20 cellular contexts compared by ENCODE assay signal in the genomic region with DNA sequence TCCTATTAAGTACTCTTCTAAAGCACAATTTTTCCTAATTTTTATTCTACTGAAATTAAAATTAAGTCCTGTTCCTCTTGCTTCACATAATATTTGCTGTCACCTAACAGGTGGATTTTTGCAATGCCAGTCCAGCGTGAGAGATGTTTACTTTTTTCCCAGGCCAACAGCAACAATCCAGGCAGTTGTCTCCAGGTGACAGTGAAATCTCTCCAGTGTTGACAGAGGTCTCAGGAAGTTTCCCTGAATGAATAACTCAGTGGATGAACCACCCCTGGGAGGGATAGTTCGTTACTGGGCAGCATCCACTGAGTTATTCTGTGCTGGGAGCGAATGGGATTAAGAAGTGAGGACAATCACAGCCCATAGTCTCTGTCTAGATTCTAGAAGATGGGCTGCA. TPM values are rescaled to one million over a fixed set of nuclear protein-coding genes. Genes with fewer than 3 reads are reported as not detected.
DNase-seq lines count a peak whose midpoint lies in the region; ATAC-seq and TF ChIP-seq lines count a peak whose summit lies in the region.
"Had no signal": no experiment of that assay in that cellular context is flagged by ENCODE, and none has a peak within 500 bp of the region (broad histone marks: within the 10 kb centered on the region; RNA-seq: fewer than 3 reads in every experiment).

No MANE protein-coding gene starts in this region.

- H3K4me3 ChIP-seq in esophagus squamous epithelium: no peak overlapping the region
- H3K4me3 ChIP-seq in mucosa of rectum (ENCODE audit: low read length in 2 of 2): no peak overlapping the region
- H3K4me3 ChIP-seq: Peyer's patch, SJSA1 had no signal

- no peak for TF ChIP-seq POLR2A in esophagus squamous epithelium (IDR thresholded peaks at IDR 0.05)

- ATAC-seq in HG03159 (IDR thresholded peaks at IDR 0.05; ENCODE audit: unreplicated experiment): no peak
- ATAC-seq: activated CD8-positive, alpha-beta T cell treated with anti-CD3 and anti-CD28 coated beads for 36 hours had no signal

- H3K4me1 ChIP-seq in esophagus squamous epithelium (peaks cover 0 to 33% (median 0%) of the 10 kb centered on the region in 3 donors), mucosa of rectum (ENCODE audit: control insufficient read depth in 2 of 2, insufficient read depth in 2 of 2, low read length in 2 of 2) (peaks cover 0 to 12% of the 10 kb centered on the region in 2 donors)

- peaks cover 24% of the 10 kb centered on the region for H3K4me1 Mint-ChIP-seq in HFFc6 (ENCODE audit: low read depth)
- H3K4me1 Mint-ChIP-seq: activated B cell treated with CpG ODN at 0.5 μM for 24 hours had no signal

- H3K27ac ChIP-seq in 22Rv1 (peak overlapping the region; percentile 28), esophagus squamous epithelium (peak overlapping the region in 3 of 4 donors; percentile 69 to 73 (median 70)), mucosa of rectum (ENCODE audit: low read depth in 2 of 2, low read length in 2 of 2) (peak overlapping the region; percentile 5 to 16)
- H3K27ac ChIP-seq: SJSA1 had no signal

- H3K27ac Mint-ChIP-seq in HFFc6: no peak overlapping the region
- H3K27ac Mint-ChIP-seq: activated B cell treated with CpG ODN at 0.5 μM for 24 hours; activated CD8-positive, alpha-beta T cell treated with anti-CD3 and anti-CD28 coated beads for 36 hours; activated naive CD4-positive, alpha-beta T cell treated with anti-CD3 and anti-CD28 coated beads for 36 hours had no signal

- no peaks in the 10 kb centered on the region for H3K27me3 ChIP-seq in esophagus squamous epithelium
- no peaks in the 10 kb centered on the region for H3K27me3 ChIP-seq in mucosa of rectum (ENCODE audit: control insufficient read depth in 2 of 2, insufficient read depth in 2 of 2, low read length in 2 of 2)
- H3K27me3 ChIP-seq: Peyer's patch, SJSA1 had no signal

- H3K27me3 Mint-ChIP-seq in HFFc6 (ENCODE audit: insufficient read depth): no peaks in the 10 kb centered on the region; the same call in 1 of the 2 replicates
- H3K27me3 Mint-ChIP-seq: activated B cell treated with CpG ODN at 0.5 μM for 24 hours; activated CD8-positive, alpha-beta T cell treated with anti-CD3 and anti-CD28 coated beads for 36 hours had no signal

- TF ChIP-seq CTCF in 22Rv1 (IDR thresholded peaks at IDR 0.05): no peak
- no peak for TF ChIP-seq CTCF in esophagus squamous epithelium (IDR thresholded peaks at IDR 0.05)
- no peak for TF ChIP-seq CTCF in HFFc6 (IDR thresholded peaks at IDR 0.05)

- intact Hi-C loops in esophagus squamous epithelium (cut with DNase I) (no loop called here), posterior vena cava (cut with DNase I) (no loop called here)

- no peaks in the 10 kb centered on the region for H3K9me3 ChIP-seq in esophagus squamous epithelium
- no peaks in the 10 kb centered on the region for H3K9me3 ChIP-seq in mucosa of rectum (ENCODE audit: control insufficient read depth in 2 of 2, low read length in 2 of 2)
- H3K9me3 ChIP-seq: Peyer's patch, SJSA1 had no signal

- DNase-seq in NCI-H146 (lab: John Stamatoyannopoulos, UW) (peak; percentile 47), esophagus squamous epithelium (lab: John Stamatoyannopoulos, UW) (no peak), amniotic stem cell (lab: John Stamatoyannopoulos, UW) (no peak), HFFc6 (no peak), posterior vena cava (ENCODE audit: low spot score) (no peak)
- DNase-seq: ACHN; activated B cell treated with CpG ODN at 0.5 μM for 24 hours; activated CD8-positive, alpha-beta T cell treated with anti-CD3 and anti-CD28 coated beads for 36 hours; activated naive CD4-positive, alpha-beta T cell treated with anti-CD3 and anti-CD28 coated beads for 36 hours; activated T-cell treated with anti-CD3 and anti-CD28 coated beads, Interleukin-2, amount 50 U/mL, for 1 hour; caudate nucleus; erythroblast; NCI-H1694; NK-92 treated with Interleukin-12 subunit alpha and Interleukin-12 subunit beta, amount 100 ng/mL, for 24 hours; Peyer's patch; retina had no signal

- no peaks in the 10 kb centered on the region for H3K9me3 Mint-ChIP-seq in HFFc6
- H3K9me3 Mint-ChIP-seq: activated B cell treated with CpG ODN at 0.5 μM for 24 hours; activated CD8-positive, alpha-beta T cell treated with anti-CD3 and anti-CD28 coated beads for 36 hours; activated naive CD4-positive, alpha-beta T cell treated with anti-CD3 and anti-CD28 coated beads for 36 hours had no signal

- WGBS in esophagus squamous epithelium, 2 donors: 64 to 76% methylated on average over 3 of the region's 3 CpGs

- H3K4me3 Mint-ChIP-seq in HFFc6: no peak overlapping the region
- H3K4me3 Mint-ChIP-seq: activated B cell treated with CpG ODN at 0.5 μM for 24 hours; activated CD8-positive, alpha-beta T cell treated with anti-CD3 and anti-CD28 coated beads for 36 hours; activated naive CD4-positive, alpha-beta T cell treated with anti-CD3 and anti-CD28 coated beads for 36 hours had no signal

- no peaks in the 10 kb centered on the region for H3K36me3 Mint-ChIP-seq in HFFc6 (ENCODE audit: low read depth)

- no peak overlapping the region for H3K9ac ChIP-seq in mucosa of rectum (ENCODE audit: low read depth in 1 of 2, low read length in 2 of 2)

- H3K36me3 ChIP-seq in esophagus squamous epithelium (no peaks in the 10 kb centered on the region), mucosa of rectum (ENCODE audit: control insufficient read depth in 2 of 2, insufficient read depth in 2 of 2, low read length in 2 of 2) (no peaks in the 10 kb centered on the region)
- H3K36me3 ChIP-seq: Peyer's patch, SJSA1 had no signal

RNA-seq across cellular contexts. Expression of gene NT5DC3, which starts 7.1 kb away (rescaled TPM):
- total RNA-seq in esophagus squamous epithelium: 10 to 100 TPM in 1 of 4 donors, 1 to 10 TPM in 3; 4.7 to 32.2 (median 5.8) TPM
- 10 to 100 TPM; 10.5 to 12.8 (median 11.3) TPM for total RNA-seq in HFFc6 (2021; fragmentation: NEBNext Ultra II Directional; extraction: Animal tissue kit (Norgen Biotek cat#: 25700))
- 10 to 100 TPM; 26.1 to 34.8 TPM for total RNA-seq in posterior vena cava

Comparison
In these comparisons a context has a peak if more than half of its experiments do, and no peak if none do; other contexts are left out.
1. H3K27ac ChIP-seq: peak in every context shown above with its lines; median percentile 70 in esophagus squamous epithelium; 28 in 22Rv1; 10 in mucosa of rectum.